ENCODE assay signal across 13 cellular contexts in the genomic region with DNA sequence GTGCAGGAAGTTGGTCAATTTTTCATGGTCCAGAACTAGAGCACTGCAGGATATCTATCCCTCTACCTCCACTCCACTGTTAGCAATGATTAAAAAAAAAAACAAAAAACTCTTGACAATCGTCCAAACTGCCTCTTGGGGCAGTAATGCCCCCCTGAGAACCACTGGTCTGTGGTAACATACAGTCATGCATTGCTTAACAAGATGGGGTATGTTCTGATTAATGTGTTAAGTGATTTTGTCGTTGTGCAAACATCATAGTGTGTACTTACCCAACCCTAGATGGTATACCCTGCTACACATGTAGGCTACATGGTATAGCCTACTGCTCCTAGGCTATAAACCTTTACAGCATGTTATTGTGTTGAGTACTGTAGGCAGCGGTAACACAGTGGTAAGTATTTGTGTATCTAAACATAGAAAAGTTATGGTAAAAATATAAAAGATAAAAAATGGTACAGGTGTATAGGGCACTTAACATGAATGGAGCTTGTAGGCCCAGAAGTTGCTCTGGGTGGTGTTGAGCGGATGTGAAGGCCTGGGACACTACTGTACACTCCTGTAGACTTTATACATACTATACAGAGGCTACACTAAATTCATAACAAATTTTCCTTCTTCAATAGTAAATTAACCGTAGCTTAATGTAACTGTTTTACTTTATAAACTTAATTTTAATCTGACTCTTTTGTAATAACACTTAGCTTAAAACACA. TPM values are rescaled to one million over a fixed set of nuclear protein-coding genes. Genes with fewer than 3 reads are reported as not detected.
A peak's percentile ranks its signal among the peaks of the same experiment; 100 is the strongest.
DNase-seq lines count a peak whose midpoint lies in the region; TF ChIP-seq lines count a peak whose summit lies in the region.
"Had no signal": no experiment of that assay in that cellular context is flagged by ENCODE, and none has a peak within 500 bp of the region (broad histone marks: within the 10 kb centered on the region; RNA-seq: fewer than 3 reads in every experiment).

No MANE protein-coding gene starts in this region.

- no peaks in the 10 kb centered on the region for H3F3A ChIP-seq in SK-N-SH (replicated peaks; ENCODE audit: insufficient read depth)

- no peaks in the 10 kb centered on the region for H3K4me1 ChIP-seq in SK-N-SH (ENCODE audit: control insufficient read depth in 1 of 2, insufficient read depth in 2 of 2, low read depth in 1 of 2, low read length in 1 of 2)

- TF ChIP-seq CTCF in SK-N-SH (IDR thresholded peaks at IDR 0.05): no peak; the same call in 1 of the 2 replicates

- H3K79me2 ChIP-seq in SK-N-SH (ENCODE audit: insufficient read depth): no peaks in the 10 kb centered on the region

- H4K20me1 ChIP-seq in SK-N-SH (ENCODE audit: insufficient read depth): no peaks in the 10 kb centered on the region

- TF ChIP-seq RAD21 in SK-N-SH (IDR thresholded peaks at IDR 0.05; ENCODE audit: low read length): no peak

- DNase-seq in EH (ENCODE audit: low read depth) (peak; percentile 16), HT-29 (ENCODE audit: low spot score) (peak; percentile 18), SK-N-SH (peak; percentile 10), iPS-NIHi7 (ENCODE audit: extremely low spot score) (peak; percentile 22), GF-D8 (lab: John Stamatoyannopoulos, UW) (no peak), NCI-H1048 (lab: John Stamatoyannopoulos, UW) (no peak), HuH-7 (ENCODE audit: low spot score) (no peak), NCI-H2196 treated with DMSO at 0.1 percent for 48 hours (lab: John Stamatoyannopoulos, UW; ENCODE audit: unreplicated experiment) (no peak)
- DNase-seq: activated CD4-positive, CD25-positive, alpha-beta regulatory T cell; activated naive CD8-positive, alpha-beta T cell treated with anti-CD3 and anti-CD28 coated beads, Interleukin-2, amount 10 ng/mL, durations not matched to agents 7 days and 5 days; NCI-H2029 had no signal

- no peaks in the 10 kb centered on the region for H3K9me2 ChIP-seq in SK-N-SH

- no peak overlapping the region for H3K4me3 ChIP-seq in SK-N-SH (ENCODE audit: low read depth in 2 of 2, low read length in 1 of 2)

- CTCF ChIA-PET in SK-N-SH (lab: Yijun Ruan, JAX): interaction anchor here (1.5 kb wide), 1 partner anchor 113 kb away, joined by 4 read pairs; no protein-coding TSS in a partner anchor

- no peak overlapping the region for H3K4me2 ChIP-seq in SK-N-SH

- no peak overlapping the region for H2AFZ ChIP-seq in SK-N-SH (ENCODE audit: low read depth)

- peaks cover 8 to 12% of the 10 kb centered on the region in 2 experiments for H3K36me3 ChIP-seq in SK-N-SH (replicated peaks in 1 of 2; ENCODE audit: control insufficient read depth in 1 of 2, insufficient read depth in 2 of 2, low read length in 1 of 2)

- H3K9ac ChIP-seq in SK-N-SH: no peak overlapping the region

- H3K27ac ChIP-seq in SK-N-SH (ENCODE audit: low read depth in 2 of 2, low read length in 1 of 2): no peak overlapping the region

- no peaks in the 10 kb centered on the region for H3K27me3 ChIP-seq in SK-N-SH (ENCODE audit: insufficient read depth)

- WGBS in SK-N-SH (ENCODE audit: low lambda C conversion rate): 62% methylated on average over 5 of the region's 5 CpGs

- H3K9me3 ChIP-seq in SK-N-SH: no peaks in the 10 kb centered on the region

- POLR2A ChIA-PET in SK-N-SH (lab: Yijun Ruan, JAX): no interaction called here

- TF ChIP-seq EP300 in SK-N-SH (IDR thresholded peaks at IDR 0.05; ENCODE audit: borderline replicate concordance in 1 of 2, low read depth in 1 of 2, low read length in 1 of 2): no peak

TF ChIP-seq in SK-N-SH, 30 proteins besides CTCF, POLR2A, EP300 and RAD21:
- TF ChIP-seq, protein P1, sequence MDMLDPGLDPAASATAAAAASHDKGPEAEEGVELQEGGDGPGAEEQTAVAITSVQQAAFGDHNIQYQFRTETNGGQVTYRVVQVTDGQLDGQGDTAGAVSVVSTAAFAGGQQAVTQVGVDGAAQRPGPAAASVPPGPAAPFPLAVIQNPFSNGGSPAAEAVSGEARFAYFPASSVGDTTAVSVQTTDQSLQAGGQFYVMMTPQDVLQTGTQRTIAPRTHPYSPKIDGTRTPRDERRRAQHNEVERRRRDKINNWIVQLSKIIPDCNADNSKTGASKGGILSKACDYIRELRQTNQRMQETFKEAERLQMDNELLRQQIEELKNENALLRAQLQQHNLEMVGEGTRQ (IDR thresholded peaks at IDR 0.05; ENCODE audit: borderline replicate concordance, low read depth, low read length): no peak
- no peak for TF ChIP-seq TAF1 (IDR thresholded peaks at IDR 0.05; ENCODE audit: borderline replicate concordance, low read depth, low read length)
TF ChIP-seq in SK-N-SH: peak in this region for 0.

RNA-seq across cellular contexts. Expression of a gene that starts 34.1 kb away (rescaled TPM):
- not detected in 2 replicates for total RNA-seq in HT-29 (2014; rRNA removed; shearing (Covaris generic))
- not detected in 2 replicates for polyA plus RNA-seq in SK-N-SH (2012; rRNA removed)
- polyA plus RNA-seq in SK-N-SH (2012; cell fraction: cytosol; rRNA removed): not detected in 2 replicates
- polyA plus RNA-seq in SK-N-SH (2012; cell fraction: nucleus; rRNA removed): not detected in 2 replicates
- total RNA-seq: activated naive CD8-positive, alpha-beta T cell treated with anti-CD3 and anti-CD28 coated beads, Interleukin-2, amount 10 ng/mL, durations not matched to agents 7 days and 5 days; mononuclear cell; ureter had no signal

RNA-seq across cellular contexts. Expression of a gene that starts 39.6 kb away (rescaled TPM):
- 29.1 and 43.6 TPM in 2 replicates for total RNA-seq in HT-29 (2014; rRNA removed; shearing (Covaris generic))
- 19.4 and 20.4 TPM in 2 replicates for polyA plus RNA-seq in SK-N-SH (2012; rRNA removed)
- polyA plus RNA-seq in SK-N-SH (2012; cell fraction: cytosol; rRNA removed): 26.8 and 27.3 TPM in 2 replicates
- polyA plus RNA-seq in SK-N-SH (2012; cell fraction: nucleus; rRNA removed): 10.2 and 25.7 TPM in 2 replicates

Comparison
In these comparisons a context has a peak if more than half of its experiments do, and no peak if none do; other contexts are left out.
1. DNase-seq: peak in EH (single experiment), HT-29 (single experiment), SK-N-SH (single experiment) and iPS-NIHi7 (single experiment); none in GF-D8 (single experiment), NCI-H1048 (single experiment), HuH-7 (single experiment) and NCI-H2196 treated with DMSO at 0.1 percent for 48 hours (single experiment).